Comparison of ENCODE assay signal across 8 cellular contexts in the genomic region with DNA sequence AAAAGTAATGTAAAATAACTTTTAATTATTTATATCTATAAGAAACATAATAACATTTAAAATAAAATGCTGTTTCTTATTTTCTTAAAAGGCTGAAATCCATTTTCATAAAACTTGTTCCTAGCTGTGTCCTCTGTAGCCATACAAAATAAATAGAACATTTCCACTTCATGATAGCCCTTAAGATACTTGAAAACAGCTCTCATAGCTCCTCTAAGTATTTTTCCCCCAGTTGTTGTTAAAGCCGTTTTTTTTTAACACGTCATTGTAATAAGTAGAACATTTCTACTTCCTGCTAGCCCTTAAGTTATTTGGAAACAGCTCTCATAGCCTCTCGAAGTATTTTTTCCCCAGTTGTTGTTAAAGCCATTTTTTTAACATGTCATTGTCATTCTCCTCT.
"Had no signal": no experiment of that assay in that cellular context is flagged by ENCODE, and none has a peak within 500 bp of the region (broad histone marks: within the 10 kb centered on the region; RNA-seq: fewer than 3 reads in every experiment).

No MANE protein-coding gene starts in this region.

- H2AFZ ChIP-seq: GM23248 had no signal

- H3K9ac ChIP-seq: GM23248, KMS-11 had no signal

- H3K27ac ChIP-seq: GM23248, HL-60, KMS-11 had no signal

- H3K4me2 ChIP-seq: KMS-11 had no signal

- DNase-seq: GM23248, GOT3, H9, HCEC 1CT, KBM-7 had no signal

- ATAC-seq: HepG2 had no signal

- H3K4me3 ChIP-seq: GM23248 had no signal
